ENCODE assay signal across 8 cellular contexts in the genomic region with DNA sequence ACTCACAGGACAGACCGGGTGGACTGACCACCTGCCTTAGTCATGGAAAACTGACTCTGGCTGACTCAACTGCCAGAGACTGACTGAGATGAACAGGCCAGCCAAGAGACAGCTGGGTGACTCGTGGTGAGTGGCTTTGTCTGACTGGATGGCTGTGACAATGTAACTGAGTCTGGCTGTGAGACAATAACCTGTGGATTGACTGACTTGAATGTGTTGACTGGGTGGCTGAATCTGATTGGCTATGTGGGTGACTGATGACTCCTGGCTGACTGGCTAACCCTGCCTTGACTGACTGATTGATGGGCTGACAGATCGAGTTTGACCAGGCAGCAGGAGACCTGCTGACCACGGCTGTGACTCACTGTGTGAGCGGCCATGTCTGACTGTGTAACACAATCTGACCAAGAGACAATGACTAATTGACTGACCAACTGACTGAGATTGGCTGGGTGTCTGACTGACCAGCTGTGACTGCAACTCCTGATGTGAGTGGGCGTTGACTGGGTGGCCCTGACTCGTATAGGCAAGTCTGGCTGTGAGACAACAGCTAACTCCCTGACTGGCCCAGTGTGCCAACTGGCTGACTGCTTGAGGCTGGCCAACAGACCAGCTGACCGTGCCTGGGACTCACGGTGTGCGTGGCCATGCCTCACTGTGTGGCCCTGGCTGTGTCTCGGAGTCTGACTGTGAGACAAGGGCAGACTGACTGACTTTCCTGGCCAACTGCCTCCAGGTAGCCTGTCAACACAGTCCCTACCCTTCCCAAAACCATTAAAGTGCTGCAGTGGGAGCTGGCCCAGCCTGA.
DNase-seq lines count a peak whose midpoint lies in the region; ATAC-seq, FAIRE-seq and TF ChIP-seq lines count a peak whose summit lies in the region.

No MANE protein-coding gene starts in this region.

- TF ChIP-seq CTCF in esophagus squamous epithelium (IDR thresholded peaks at IDR 0.05): no peak

- H3K4me1 ChIP-seq in esophagus squamous epithelium (peaks cover 16 to 48% (median 20%) of the 10 kb centered on the region in 3 donors), small intestine (ENCODE audit: control insufficient read depth in 2 of 2, insufficient read depth in 1 of 2, low read depth in 1 of 2, low read length in 1 of 2) (peaks cover 0 to 2% of the 10 kb centered on the region in 2 donors)

- 43% methylated on average over 5 of the region's 11 CpGs; no CpG with 5 or more reads in 1 of the 2 donors for WGBS in esophagus squamous epithelium, 2 donors
- WGBS in small intestine, 3 donors: 74 to 81% (median 79%) methylated on average over 11 of the region's 11 CpGs

- H3K27me3 ChIP-seq in esophagus squamous epithelium (no peaks in the 10 kb centered on the region), small intestine (ENCODE audit: control insufficient read depth in 2 of 2, insufficient read depth in 2 of 2, low read length in 2 of 2) (no peaks in the 10 kb centered on the region)

- H3K9me3 ChIP-seq in esophagus squamous epithelium (no peaks in the 10 kb centered on the region), small intestine (ENCODE audit: control insufficient read depth, low read depth) (no peaks in the 10 kb centered on the region)

- TF ChIP-seq POLR2A in esophagus squamous epithelium (IDR thresholded peaks at IDR 0.05): no peak

- intact Hi-C loops in esophagus squamous epithelium (cut with DNase I): no loop called here

- ATAC-seq in HG03175 (IDR thresholded peaks at IDR 0.05; ENCODE audit: unreplicated experiment): no peak

- FAIRE-seq in small intestine (lab: Jason Lieb, UNC): no peak

- DNase-seq in activated T-cell treated with anti-CD3 and anti-CD28 coated beads for 48 hours (ENCODE audit: low read depth): peak; percentile 70
- DNase-seq in activated T-cell treated with anti-CD3 and anti-CD28 coated beads, Interleukin-2, amount 50 U/mL, for 1 hour: no peak
- DNase-seq in SW480 (ENCODE audit: low spot score): peak; percentile 77
- no peak for DNase-seq in esophagus squamous epithelium (lab: John Stamatoyannopoulos, UW)
- peak; percentile 45 for DNase-seq in putamen (ENCODE audit: low spot score)
- DNase-seq in small intestine: no peak
- DNase-seq in NCI-H1417 treated with DMSO at 0.1 percent for 48 hours (lab: John Stamatoyannopoulos, UW): no peak

- H3K27ac ChIP-seq in esophagus squamous epithelium (peak overlapping the region; percentile 51 to 81 (median 74)), small intestine (ENCODE audit: low read depth in 1 of 2, low read length in 1 of 2) (peak overlapping the region in 1 of 2 donors; percentile 4)

- no peak overlapping the region for H3K4me3 ChIP-seq in esophagus squamous epithelium
- H3K4me3 ChIP-seq in small intestine (ENCODE audit: low read depth in 1 of 2, low read length in 2 of 2): no peak overlapping the region

- H3K36me3 ChIP-seq in esophagus squamous epithelium (no peaks in the 10 kb centered on the region), small intestine (ENCODE audit: control insufficient read depth in 2 of 2, insufficient read depth in 2 of 2, low read length in 2 of 2) (no peaks in the 10 kb centered on the region)

Comparison
In these comparisons a context has a peak if more than half of its experiments do, and no peak if none do; other contexts are left out.
1. DNase-seq: peak in activated T-cell treated with anti-CD3 and anti-CD28 coated beads for 48 hours (single experiment), SW480 (single experiment) and putamen (single experiment); none in activated T-cell treated with anti-CD3 and anti-CD28 coated beads, Interleukin-2, amount 50 U/mL, for 1 hour (single experiment), esophagus squamous epithelium (single experiment), small intestine (single experiment) and NCI-H1417 treated with DMSO at 0.1 percent for 48 hours (single experiment).